1 cellular context compared by ENCODE assay signal in the genomic region with DNA sequence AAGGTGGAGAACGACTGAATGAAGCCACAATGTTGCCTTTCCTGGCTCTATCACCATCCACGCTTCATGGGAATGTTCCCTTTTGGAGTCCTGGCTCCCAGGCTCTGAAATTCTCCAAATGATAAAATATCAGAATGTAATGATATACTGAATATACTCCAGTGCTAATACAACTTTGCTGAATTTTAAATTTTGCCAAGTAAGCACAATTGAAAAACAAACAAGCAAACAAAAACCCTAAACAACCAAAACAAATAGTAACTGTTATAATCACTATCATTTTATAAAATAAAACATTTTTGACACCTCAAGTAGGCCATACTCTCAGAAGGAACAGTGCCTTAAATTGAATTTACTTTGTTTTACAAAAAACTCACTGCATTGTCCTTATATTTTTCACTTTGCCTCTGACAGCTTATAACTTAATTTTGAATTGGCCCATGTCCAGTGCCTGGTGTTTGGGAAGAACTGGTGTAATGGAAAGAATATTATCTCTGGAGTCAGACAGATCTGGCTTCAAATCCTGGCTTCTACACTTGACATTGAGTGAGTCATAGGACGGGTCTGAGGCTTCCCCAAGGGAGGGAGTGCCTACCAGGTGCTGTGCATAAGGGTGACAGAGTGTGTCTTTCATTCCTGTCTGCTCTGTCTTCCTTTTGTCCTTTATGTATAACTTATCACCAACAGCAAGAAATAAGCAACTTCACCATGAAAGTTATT.
TF ChIP-seq lines count a peak whose summit lies in the region.

No MANE protein-coding gene starts in this region.

TF ChIP-seq in SK-N-SH, 30 proteins besides CTCF, POLR2A, EP300 and RAD21 (continued from another document):
- TF ChIP-seq, protein P1, sequence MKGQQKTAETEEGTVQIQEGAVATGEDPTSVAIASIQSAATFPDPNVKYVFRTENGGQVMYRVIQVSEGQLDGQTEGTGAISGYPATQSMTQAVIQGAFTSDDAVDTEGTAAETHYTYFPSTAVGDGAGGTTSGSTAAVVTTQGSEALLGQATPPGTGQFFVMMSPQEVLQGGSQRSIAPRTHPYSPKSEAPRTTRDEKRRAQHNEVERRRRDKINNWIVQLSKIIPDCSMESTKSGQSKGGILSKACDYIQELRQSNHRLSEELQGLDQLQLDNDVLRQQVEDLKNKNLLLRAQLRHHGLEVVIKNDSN (IDR thresholded peaks at IDR 0.05; ENCODE audit: borderline replicate concordance, low read depth) = no peak
- TF ChIP-seq ELF1 (IDR thresholded peaks at IDR 0.05) = no peak
- peak; percentile 56; the same call in 1 of the 2 replicates for TF ChIP-seq RCOR1 (IDR thresholded peaks at IDR 0.05; ENCODE audit: low read length)
- TF ChIP-seq, protein P2, sequence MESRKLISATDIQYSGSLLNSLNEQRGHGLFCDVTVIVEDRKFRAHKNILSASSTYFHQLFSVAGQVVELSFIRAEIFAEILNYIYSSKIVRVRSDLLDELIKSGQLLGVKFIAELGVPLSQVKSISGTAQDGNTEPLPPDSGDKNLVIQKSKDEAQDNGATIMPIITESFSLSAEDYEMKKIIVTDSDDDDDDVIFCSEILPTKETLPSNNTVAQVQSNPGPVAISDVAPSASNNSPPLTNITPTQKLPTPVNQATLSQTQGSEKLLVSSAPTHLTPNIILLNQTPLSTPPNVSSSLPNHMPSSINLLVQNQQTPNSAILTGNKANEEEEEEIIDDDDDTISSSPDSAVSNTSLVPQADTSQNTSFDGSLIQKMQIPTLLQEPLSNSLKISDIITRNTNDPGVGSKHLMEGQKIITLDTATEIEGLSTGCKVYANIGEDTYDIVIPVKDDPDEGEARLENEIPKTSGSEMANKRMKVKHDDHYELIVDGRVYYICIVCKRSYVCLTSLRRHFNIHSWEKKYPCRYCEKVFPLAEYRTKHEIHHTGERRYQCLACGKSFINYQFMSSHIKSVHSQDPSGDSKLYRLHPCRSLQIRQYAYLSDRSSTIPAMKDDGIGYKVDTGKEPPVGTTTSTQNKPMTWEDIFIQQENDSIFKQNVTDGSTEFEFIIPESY (IDR thresholded peaks at IDR 0.05; ENCODE audit: borderline replicate concordance, low read depth) = no peak
- TF ChIP-seq, protein P3, sequence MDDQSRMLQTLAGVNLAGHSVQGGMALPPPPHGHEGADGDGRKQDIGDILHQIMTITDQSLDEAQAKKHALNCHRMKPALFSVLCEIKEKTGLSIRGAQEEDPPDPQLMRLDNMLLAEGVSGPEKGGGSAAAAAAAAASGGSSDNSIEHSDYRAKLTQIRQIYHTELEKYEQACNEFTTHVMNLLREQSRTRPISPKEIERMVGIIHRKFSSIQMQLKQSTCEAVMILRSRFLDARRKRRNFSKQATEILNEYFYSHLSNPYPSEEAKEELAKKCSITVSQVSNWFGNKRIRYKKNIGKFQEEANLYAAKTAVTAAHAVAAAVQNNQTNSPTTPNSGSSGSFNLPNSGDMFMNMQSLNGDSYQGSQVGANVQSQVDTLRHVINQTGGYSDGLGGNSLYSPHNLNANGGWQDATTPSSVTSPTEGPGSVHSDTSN (IDR thresholded peaks at IDR 0.05) = no peak
- TF ChIP-seq TAF1 (IDR thresholded peaks at IDR 0.05; ENCODE audit: borderline replicate concordance, low read depth, low read length) = no peak
- 0 out of 2 replicates have a peak, but pooled peaks have one; percentile 14 for TF ChIP-seq JUND (IDR thresholded peaks at IDR 0.05)
- TF ChIP-seq FOXM1 (IDR thresholded peaks at IDR 0.05; ENCODE audit: low read depth) = no peak
- no peak for TF ChIP-seq CHD2 (IDR thresholded peaks at IDR 0.05; ENCODE audit: low read length, partially characterized antibody)
- peak; percentile 45; the same call in 1 of the 2 replicates for TF ChIP-seq TCF12 (IDR thresholded peaks at IDR 0.05)
- TF ChIP-seq NRF1 (IDR thresholded peaks at IDR 0.05; ENCODE audit: low read depth, low read length) = no peak
- TF ChIP-seq, protein P4, sequence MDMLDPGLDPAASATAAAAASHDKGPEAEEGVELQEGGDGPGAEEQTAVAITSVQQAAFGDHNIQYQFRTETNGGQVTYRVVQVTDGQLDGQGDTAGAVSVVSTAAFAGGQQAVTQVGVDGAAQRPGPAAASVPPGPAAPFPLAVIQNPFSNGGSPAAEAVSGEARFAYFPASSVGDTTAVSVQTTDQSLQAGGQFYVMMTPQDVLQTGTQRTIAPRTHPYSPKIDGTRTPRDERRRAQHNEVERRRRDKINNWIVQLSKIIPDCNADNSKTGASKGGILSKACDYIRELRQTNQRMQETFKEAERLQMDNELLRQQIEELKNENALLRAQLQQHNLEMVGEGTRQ (IDR thresholded peaks at IDR 0.05; ENCODE audit: borderline replicate concordance, low read depth, low read length) = no peak
- no peak for TF ChIP-seq SIN3A (IDR thresholded peaks at IDR 0.05; ENCODE audit: borderline replicate concordance, low read depth, low read length)
- TF ChIP-seq MEF2A (IDR thresholded peaks at IDR 0.05; ENCODE audit: borderline replicate concordance, low read depth) = no peak
- TF ChIP-seq EZH2phosphoT487 (IDR thresholded peaks at IDR 0.05; ENCODE audit: borderline replicate concordance, low read depth) = no peak
- no peak for TF ChIP-seq MXI1 (IDR thresholded peaks at IDR 0.05; ENCODE audit: low read depth, low read length)
- no peak for TF ChIP-seq POLR2AphosphoS5 (IDR thresholded peaks at IDR 0.05; ENCODE audit: low read depth, low read length)
- TF ChIP-seq, protein P5, sequence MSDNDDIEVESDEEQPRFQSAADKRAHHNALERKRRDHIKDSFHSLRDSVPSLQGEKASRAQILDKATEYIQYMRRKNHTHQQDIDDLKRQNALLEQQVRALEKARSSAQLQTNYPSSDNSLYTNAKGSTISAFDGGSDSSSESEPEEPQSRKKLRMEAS (IDR thresholded peaks at IDR 0.05; ENCODE audit: low read depth) = no peak
- no peak for TF ChIP-seq RXRA (IDR thresholded peaks at IDR 0.05; ENCODE audit: borderline replicate concordance, low read depth)
- TF ChIP-seq, protein P6, sequence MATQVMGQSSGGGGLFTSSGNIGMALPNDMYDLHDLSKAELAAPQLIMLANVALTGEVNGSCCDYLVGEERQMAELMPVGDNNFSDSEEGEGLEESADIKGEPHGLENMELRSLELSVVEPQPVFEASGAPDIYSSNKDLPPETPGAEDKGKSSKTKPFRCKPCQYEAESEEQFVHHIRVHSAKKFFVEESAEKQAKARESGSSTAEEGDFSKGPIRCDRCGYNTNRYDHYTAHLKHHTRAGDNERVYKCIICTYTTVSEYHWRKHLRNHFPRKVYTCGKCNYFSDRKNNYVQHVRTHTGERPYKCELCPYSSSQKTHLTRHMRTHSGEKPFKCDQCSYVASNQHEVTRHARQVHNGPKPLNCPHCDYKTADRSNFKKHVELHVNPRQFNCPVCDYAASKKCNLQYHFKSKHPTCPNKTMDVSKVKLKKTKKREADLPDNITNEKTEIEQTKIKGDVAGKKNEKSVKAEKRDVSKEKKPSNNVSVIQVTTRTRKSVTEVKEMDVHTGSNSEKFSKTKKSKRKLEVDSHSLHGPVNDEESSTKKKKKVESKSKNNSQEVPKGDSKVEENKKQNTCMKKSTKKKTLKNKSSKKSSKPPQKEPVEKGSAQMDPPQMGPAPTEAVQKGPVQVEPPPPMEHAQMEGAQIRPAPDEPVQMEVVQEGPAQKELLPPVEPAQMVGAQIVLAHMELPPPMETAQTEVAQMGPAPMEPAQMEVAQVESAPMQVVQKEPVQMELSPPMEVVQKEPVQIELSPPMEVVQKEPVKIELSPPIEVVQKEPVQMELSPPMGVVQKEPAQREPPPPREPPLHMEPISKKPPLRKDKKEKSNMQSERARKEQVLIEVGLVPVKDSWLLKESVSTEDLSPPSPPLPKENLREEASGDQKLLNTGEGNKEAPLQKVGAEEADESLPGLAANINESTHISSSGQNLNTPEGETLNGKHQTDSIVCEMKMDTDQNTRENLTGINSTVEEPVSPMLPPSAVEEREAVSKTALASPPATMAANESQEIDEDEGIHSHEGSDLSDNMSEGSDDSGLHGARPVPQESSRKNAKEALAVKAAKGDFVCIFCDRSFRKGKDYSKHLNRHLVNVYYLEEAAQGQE (IDR thresholded peaks at IDR 0.05; ENCODE audit: low read depth, low read length) = no peak
- TF ChIP-seq FOXJ3 (CRISPR knock-in tag; IDR thresholded peaks at IDR 0.05) = no peak
- peak; percentile 41; the same call in 1 of the 2 replicates for TF ChIP-seq NFIC (IDR thresholded peaks at IDR 0.05; ENCODE audit: borderline replicate concordance)
- TF ChIP-seq SMC3 (IDR thresholded peaks at IDR 0.05; ENCODE audit: low read depth, low read length) = no peak
- TF ChIP-seq FOSL2 (IDR thresholded peaks at IDR 0.05; ENCODE audit: borderline replicate concordance, low read depth) = no peak
TF ChIP-seq in SK-N-SH: peak in this region for 5.
